ENCODE assay signal across 1 cellular context in the genomic region with DNA sequence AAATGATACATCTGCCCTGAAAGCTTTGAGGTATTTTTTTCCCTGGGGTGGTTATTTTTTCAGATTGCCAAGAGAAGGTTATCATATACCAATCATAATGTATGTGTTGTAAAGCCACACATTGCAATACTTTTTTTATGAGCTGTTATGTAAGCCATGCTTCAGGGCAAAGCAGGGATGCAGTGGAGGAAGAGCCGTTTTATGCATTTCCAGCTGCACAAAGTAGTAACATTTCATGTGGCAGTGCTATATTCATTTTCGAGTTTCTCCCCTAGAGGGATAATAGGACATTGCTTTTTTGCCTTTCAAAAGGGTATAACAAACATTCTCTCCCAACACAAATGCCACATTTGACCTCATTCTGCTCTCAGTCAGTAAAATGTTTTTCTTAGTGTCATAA.
TF ChIP-seq lines count a peak whose summit lies in the region.

No MANE protein-coding gene starts in this region.

TF ChIP-seq in K562, 482 proteins besides CTCF, POLR2A, EP300 and RAD21 (continued from another document):
- TF ChIP-seq SMARCC2 (IDR thresholded peaks at IDR 0.05; ENCODE audit: low read depth) (no peak), CEBPB (tag; IDR thresholded peaks at IDR 0.05) (no peak), CBFB (CRISPR knock-in tag; IDR thresholded peaks at IDR 0.05) (no peak), ZSCAN32 (CRISPR knock-in tag; IDR thresholded peaks at IDR 0.05) (no peak), CBFA2T3 (IDR thresholded peaks at IDR 0.05) (no peak), NRF1 (conservative IDR thresholded peaks at IDR 0.05 in 1 of 2, IDR thresholded peaks at IDR 0.05 in 1 of 2) (no peak), LARP7 (IDR thresholded peaks at IDR 0.05) (no peak), TBP (optimal IDR thresholded peaks at IDR 0.05; ENCODE audit: low read depth, low read length) (no peak), ZFP36 (IDR thresholded peaks at IDR 0.05; ENCODE audit: low read depth, low read length, partially characterized antibody) (no peak), ZNF764 (CRISPR knock-in tag; IDR thresholded peaks at IDR 0.05; ENCODE audit: low read depth) (no peak), ETV1 (tag; conservative IDR thresholded peaks at IDR 0.05; ENCODE audit: low read depth) (no peak), HNRNPK (IDR thresholded peaks at IDR 0.05; ENCODE audit: low read depth, low read length, poor library complexity, severe bottlenecking) (no peak)
- TF ChIP-seq, protein P1, sequence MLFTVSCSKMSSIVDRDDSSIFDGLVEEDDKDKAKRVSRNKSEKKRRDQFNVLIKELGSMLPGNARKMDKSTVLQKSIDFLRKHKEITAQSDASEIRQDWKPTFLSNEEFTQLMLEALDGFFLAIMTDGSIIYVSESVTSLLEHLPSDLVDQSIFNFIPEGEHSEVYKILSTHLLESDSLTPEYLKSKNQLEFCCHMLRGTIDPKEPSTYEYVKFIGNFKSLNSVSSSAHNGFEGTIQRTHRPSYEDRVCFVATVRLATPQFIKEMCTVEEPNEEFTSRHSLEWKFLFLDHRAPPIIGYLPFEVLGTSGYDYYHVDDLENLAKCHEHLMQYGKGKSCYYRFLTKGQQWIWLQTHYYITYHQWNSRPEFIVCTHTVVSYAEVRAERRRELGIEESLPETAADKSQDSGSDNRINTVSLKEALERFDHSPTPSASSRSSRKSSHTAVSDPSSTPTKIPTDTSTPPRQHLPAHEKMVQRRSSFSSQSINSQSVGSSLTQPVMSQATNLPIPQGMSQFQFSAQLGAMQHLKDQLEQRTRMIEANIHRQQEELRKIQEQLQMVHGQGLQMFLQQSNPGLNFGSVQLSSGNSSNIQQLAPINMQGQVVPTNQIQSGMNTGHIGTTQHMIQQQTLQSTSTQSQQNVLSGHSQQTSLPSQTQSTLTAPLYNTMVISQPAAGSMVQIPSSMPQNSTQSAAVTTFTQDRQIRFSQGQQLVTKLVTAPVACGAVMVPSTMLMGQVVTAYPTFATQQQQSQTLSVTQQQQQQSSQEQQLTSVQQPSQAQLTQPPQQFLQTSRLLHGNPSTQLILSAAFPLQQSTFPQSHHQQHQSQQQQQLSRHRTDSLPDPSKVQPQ (CRISPR knock-in tag; IDR thresholded peaks at IDR 0.05; ENCODE audit: borderline replicate concordance) = no peak
- TF ChIP-seq, protein P2, sequence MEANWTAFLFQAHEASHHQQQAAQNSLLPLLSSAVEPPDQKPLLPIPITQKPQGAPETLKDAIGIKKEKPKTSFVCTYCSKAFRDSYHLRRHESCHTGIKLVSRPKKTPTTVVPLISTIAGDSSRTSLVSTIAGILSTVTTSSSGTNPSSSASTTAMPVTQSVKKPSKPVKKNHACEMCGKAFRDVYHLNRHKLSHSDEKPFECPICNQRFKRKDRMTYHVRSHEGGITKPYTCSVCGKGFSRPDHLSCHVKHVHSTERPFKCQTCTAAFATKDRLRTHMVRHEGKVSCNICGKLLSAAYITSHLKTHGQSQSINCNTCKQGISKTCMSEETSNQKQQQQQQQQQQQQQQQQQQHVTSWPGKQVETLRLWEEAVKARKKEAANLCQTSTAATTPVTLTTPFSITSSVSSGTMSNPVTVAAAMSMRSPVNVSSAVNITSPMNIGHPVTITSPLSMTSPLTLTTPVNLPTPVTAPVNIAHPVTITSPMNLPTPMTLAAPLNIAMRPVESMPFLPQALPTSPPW (CRISPR knock-in tag; IDR thresholded peaks at IDR 0.05) = no peak
- TF ChIP-seq, protein P3, sequence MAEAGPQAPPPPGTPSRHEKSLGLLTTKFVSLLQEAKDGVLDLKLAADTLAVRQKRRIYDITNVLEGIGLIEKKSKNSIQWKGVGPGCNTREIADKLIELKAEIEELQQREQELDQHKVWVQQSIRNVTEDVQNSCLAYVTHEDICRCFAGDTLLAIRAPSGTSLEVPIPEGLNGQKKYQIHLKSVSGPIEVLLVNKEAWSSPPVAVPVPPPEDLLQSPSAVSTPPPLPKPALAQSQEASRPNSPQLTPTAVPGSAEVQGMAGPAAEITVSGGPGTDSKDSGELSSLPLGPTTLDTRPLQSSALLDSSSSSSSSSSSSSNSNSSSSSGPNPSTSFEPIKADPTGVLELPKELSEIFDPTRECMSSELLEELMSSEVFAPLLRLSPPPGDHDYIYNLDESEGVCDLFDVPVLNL (CRISPR knock-in tag; IDR thresholded peaks at IDR 0.05; ENCODE audit: low read depth) = no peak
